Comparison of ENCODE assay signal across 9 cellular contexts in genomic region chr19:41887711-41888382, GRCh38. TPM values are rescaled to one million over a fixed set of nuclear protein-coding genes. Genes with fewer than 3 reads are reported as not detected.
A peak's percentile ranks its signal among the peaks of the same experiment; 100 is the strongest.
DNase-seq lines count a peak whose midpoint lies in the region; ATAC-seq and TF ChIP-seq lines count a peak whose summit lies in the region.
"Had no signal": no experiment of that assay in that cellular context is flagged by ENCODE, and none has a peak within 500 bp of the region (broad histone marks: within the 10 kb centered on the region; RNA-seq: fewer than 3 reads in every experiment).

No MANE protein-coding gene starts in this region.

- no peaks in the 10 kb centered on the region for H3K9me3 ChIP-seq in PC-9 (ENCODE audit: insufficient read depth, low read depth)
- no peaks in the 10 kb centered on the region for H3K9me3 ChIP-seq in tibial artery
- H3K9me3 ChIP-seq: thyroid gland had no signal

- H3K27me3 ChIP-seq in PC-9 (ENCODE audit: insufficient read depth, low read depth): no peaks in the 10 kb centered on the region
- no peaks in the 10 kb centered on the region for H3K27me3 ChIP-seq in tibial artery
- H3K27me3 ChIP-seq: thyroid gland had no signal

- H3K4me3 ChIP-seq in GM12865 (ENCODE audit: low read depth, low read length) (peak overlapping the region; percentile 62), PC-9 (peak overlapping the region; percentile 40; the same call in 1 of the 2 replicates), tibial artery (no peak overlapping the region)
- H3K4me3 ChIP-seq: thyroid gland had no signal

- H3K9me2 ChIP-seq in PC-9 (ENCODE audit: insufficient read depth): no peaks in the 10 kb centered on the region

- no peak overlapping the region for H2AFZ ChIP-seq in PC-9

- CTCF ChIA-PET in PC-9 (lab: Charles Lee): interaction anchor here (0.5 to 0.9 kb wide), 7 partner anchors 15 to 289 kb away, joined by 3 to 5 read pairs (median 3); no protein-coding TSS in a partner anchor
- CTCF ChIA-PET in activated naive CD4-positive, alpha-beta T cell treated with anti-CD3 and anti-CD28 coated beads for 36 hours (lab: Charles Lee): interaction anchor here (1.0 to 4.0 kb wide), 8 partner anchors 12 to 69 kb away, joined by 3 to 19 read pairs (median 7); partner anchors contain the start of genes ERFL and RPS19

- peaks cover 13% of the 10 kb centered on the region; the same call in 1 of the 2 replicates for H3K36me3 ChIP-seq in PC-9 (ENCODE audit: low read depth)
- peaks cover 5 to 48% (median 22%) of the 10 kb centered on the region in 3 donors for H3K36me3 ChIP-seq in tibial artery

- H3K36me3 Mint-ChIP-seq in activated naive CD4-positive, alpha-beta T cell treated with anti-CD3 and anti-CD28 coated beads for 36 hours (ENCODE audit: low read depth): peaks cover 30% of the 10 kb centered on the region

- H4K20me1 ChIP-seq in PC-9 (ENCODE audit: insufficient read depth): peaks cover 19% of the 10 kb centered on the region

- H3K27ac ChIP-seq in PC-9 (peak overlapping the region; percentile 45; the same call in 1 of the 2 replicates), tibial artery (no peak overlapping the region)
- H3K27ac ChIP-seq: thyroid gland had no signal

- H3K27ac Mint-ChIP-seq in activated naive CD4-positive, alpha-beta T cell treated with anti-CD3 and anti-CD28 coated beads for 36 hours: peak overlapping the region; percentile 91

- peak overlapping the region; percentile 83 for H3K4me2 ChIP-seq in PC-9

- intact Hi-C loops in PC-9 (cut with micrococcal nuclease; ENCODE audit: unreplicated experiment): loop anchor here (2.0 to 5.0 kb wide), 3 partner anchors 47 to 189 kb away; partner anchors contain the start of gene ZNF574
- intact Hi-C loops in activated naive CD4-positive, alpha-beta T cell treated with anti-CD3 and anti-CD28 coated beads for 36 hours (cut with micrococcal nuclease): loop anchor here (1.0 to 10.0 kb wide), 10 partner anchors 13 to 533 kb away; partner anchors contain the start of genes DEDD2, GSK3A and TGFB1
- intact Hi-C loops in tibial artery (cut with DNase I; ENCODE audit: low total_unique reads): no loop called here

- H3F3A ChIP-seq in PC-9 (ENCODE audit: insufficient read depth, low read depth): peaks cover 19% of the 10 kb centered on the region

- peaks cover 70% of the 10 kb centered on the region for H3K4me1 Mint-ChIP-seq in activated naive CD4-positive, alpha-beta T cell treated with anti-CD3 and anti-CD28 coated beads for 36 hours (ENCODE audit: low read depth)

- no peaks in the 10 kb centered on the region for H3K27me3 Mint-ChIP-seq in activated naive CD4-positive, alpha-beta T cell treated with anti-CD3 and anti-CD28 coated beads for 36 hours (ENCODE audit: low read depth)

- no peak for ATAC-seq in HG03097 (IDR thresholded peaks at IDR 0.05; ENCODE audit: low FRiP score, unreplicated experiment)

- H3K4me1 ChIP-seq in PC-9 (replicated peaks; ENCODE audit: insufficient read depth) (peaks cover 31% of the 10 kb centered on the region), tibial artery (peaks cover 0 to 36% (median 9%) of the 10 kb centered on the region in 4 donors)

- POLR2A ChIA-PET in PC-9 (lab: Charles Lee; ENCODE audit: unreplicated experiment): interaction anchor here (0.6 to 0.7 kb wide), 3 partner anchors 15 to 20 kb away, joined by 4 to 8 read pairs (median 4); no protein-coding TSS in a partner anchor

- peaks cover 40% of the 10 kb centered on the region for H3K79me2 ChIP-seq in PC-9 (ENCODE audit: low read depth)

- no TSS peak for BruUV-seq in PC-9 (replicated peaks; lab: Mats Ljungman, UMichigan)

- no peaks in the 10 kb centered on the region for H3K9me3 Mint-ChIP-seq in activated naive CD4-positive, alpha-beta T cell treated with anti-CD3 and anti-CD28 coated beads for 36 hours

- H3K4me3 Mint-ChIP-seq in activated naive CD4-positive, alpha-beta T cell treated with anti-CD3 and anti-CD28 coated beads for 36 hours: peak overlapping the region; percentile 90

- TF ChIP-seq CTCF in GM12865 (IDR thresholded peaks at IDR 0.05; ENCODE audit: insufficient read depth, low read depth, low read length, missing control alignments): peak; percentile 35
- peak; percentile 67 for TF ChIP-seq CTCF in PC-9 (conservative IDR thresholded peaks at IDR 0.05)
- no peak for TF ChIP-seq CTCF in tibial artery (IDR thresholded peaks at IDR 0.05)

- DNase-seq in GM12865 (ENCODE audit: low read depth) (peak; percentile 82), PC-9 (peak; percentile 93 to 97), kidney tubule cell (ENCODE audit: low spot score) (peak; percentile 93), tibial artery (no peak), NCI-H82 (lab: John Stamatoyannopoulos, UW) (no peak)
- peak; percentile 96 for DNase-seq in activated naive CD4-positive, alpha-beta T cell treated with anti-CD3 and anti-CD28 coated beads for 36 hours
- peak; percentile 80 to 81 for DNase-seq in stimulated activated CD8-positive, alpha-beta memory T cell treated with anti-CD3 and anti-CD28 coated beads, Interleukin-2, amount 100 ng/mL, for 1 hour (ENCODE audit: low read depth in 2 of 2)

RNA-seq across cellular contexts. Expression of gene ARHGEF1, which starts 4.9 kb away (rescaled TPM):
- total RNA-seq in PC-9 (2021): 101 and 109 TPM in 2 replicates
- 100 to 1,000 TPM; 246 to 260 TPM for total RNA-seq in activated naive CD4-positive, alpha-beta T cell treated with anti-CD3 and anti-CD28 coated beads for 36 hours

RNA-seq across cellular contexts. Expression of gene CD79A, which starts 10.8 kb away (rescaled TPM):
- total RNA-seq in PC-9 (2021): 0.33 and 0.59 TPM in 2 replicates
- total RNA-seq in activated naive CD4-positive, alpha-beta T cell treated with anti-CD3 and anti-CD28 coated beads for 36 hours: 1 to 10 TPM; 2.5 to 2.7 TPM

RNA-seq across cellular contexts. Expression of gene RPS19, which starts 27.8 kb away (rescaled TPM):
- total RNA-seq in PC-9 (2021): 2,593 and 3,356 TPM in 2 replicates
- 1,000 to 10,000 TPM; 4,092 to 4,109 TPM for total RNA-seq in activated naive CD4-positive, alpha-beta T cell treated with anti-CD3 and anti-CD28 coated beads for 36 hours

RNA-seq across cellular contexts. Expression of gene ERFL, which starts 40.4 kb away (rescaled TPM):
- 0.65 and 0.98 TPM in 2 replicates for total RNA-seq in PC-9 (2021)
- total RNA-seq in activated naive CD4-positive, alpha-beta T cell treated with anti-CD3 and anti-CD28 coated beads for 36 hours: 1 to 10 TPM in 1 of 2 experiments, under 1 TPM in 1; 0.99 to 1.3 TPM

RNA-seq across cellular contexts. Expression of gene DMRTC2, which starts 43.0 kb away (rescaled TPM):
- not detected in 2 replicates for total RNA-seq in PC-9 (2021)
- not detected for total RNA-seq in activated naive CD4-positive, alpha-beta T cell treated with anti-CD3 and anti-CD28 coated beads for 36 hours

Comparison
In these comparisons a context has a peak if more than half of its experiments do, and no peak if none do; other contexts are left out.
1. DNase-seq: peak in GM12865 (single experiment), PC-9 (2 of 2), activated naive CD4-positive, alpha-beta T cell treated with anti-CD3 and anti-CD28 coated beads for 36 hours (single experiment), kidney tubule cell (single experiment) and stimulated activated CD8-positive, alpha-beta memory T cell treated with anti-CD3 and anti-CD28 coated beads, Interleukin-2, amount 100 ng/mL, for 1 hour (2 of 2); none in tibial artery (0 of 2) and NCI-H82 (single experiment).
2. H3K4me3 ChIP-seq: peak in GM12865 (single experiment) and PC-9 (single experiment); none in tibial artery (0 of 2).
3. CTCF ChIP-seq: peak in GM12865 (single experiment) and PC-9 (single experiment); none in tibial artery (0 of 2).